In the genomic region with DNA sequence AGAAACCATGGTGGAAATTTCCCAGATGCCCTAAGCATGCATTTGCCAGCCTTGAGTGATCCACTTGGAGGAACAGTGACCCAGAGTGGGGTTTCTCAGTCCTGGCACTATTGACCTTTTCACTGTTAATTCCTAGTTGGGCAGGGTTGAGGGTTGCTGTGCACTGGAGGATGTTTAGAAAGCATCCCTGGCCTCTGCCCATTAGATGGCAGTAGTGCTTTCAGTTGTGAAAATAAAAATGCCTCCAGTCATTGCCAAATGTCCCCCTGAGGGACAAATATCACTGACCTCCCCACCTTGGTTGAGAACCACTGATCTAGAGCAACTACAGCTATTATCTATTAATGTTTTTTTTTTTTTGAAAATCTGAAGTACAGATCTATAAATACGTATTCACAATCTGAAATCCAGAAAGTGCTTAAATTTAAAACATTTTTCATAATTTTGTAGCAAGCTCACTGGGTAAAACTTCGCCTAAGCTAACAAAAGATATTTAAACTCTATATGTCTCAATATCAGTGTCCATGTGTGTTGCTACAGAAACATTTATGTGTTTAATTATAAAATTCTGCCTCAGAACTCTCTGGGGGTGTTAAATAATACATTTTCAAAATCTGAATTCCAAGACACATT, we compare ENCODE assay signal across 8 cellular contexts. TPM values are rescaled to one million over a fixed set of nuclear protein-coding genes. Genes with fewer than 3 reads are reported as not detected.
A peak's percentile ranks its signal among the peaks of the same experiment; 100 is the strongest.
DNase-seq lines count a peak whose midpoint lies in the region; ATAC-seq, FAIRE-seq and TF ChIP-seq lines count a peak whose summit lies in the region.

No MANE protein-coding gene starts in this region.

- no peak overlapping the region for H3K4me2 ChIP-seq in H1 (ENCODE audit: insufficient read depth in 1 of 2, low read depth in 2 of 2, low read length in 2 of 2)
- no peak overlapping the region for H3K4me2 ChIP-seq in neural progenitor cell

- no peak overlapping the region for H2BK12ac ChIP-seq in H1 (ENCODE audit: low read depth, low read length)

- CTCF ChIA-PET in H1 (lab: Charles Lee; ENCODE audit: partially characterized antibody): interaction anchor here (0.7 to 7.3 kb wide), 16 partner anchors 8 to 290 kb away, joined by 3 to 74 read pairs (median 4); no protein-coding TSS in a partner anchor

- H3K9ac ChIP-seq in H1 (replicated peaks in 1 of 4; ENCODE audit: extremely low read depth in 1 of 4, low read depth in 3 of 4, low read length in 3 of 4) (no peak overlapping the region), neural progenitor cell (no peak overlapping the region)

- H4K20me1 ChIP-seq in H1 (replicated peaks in 1 of 2; ENCODE audit: control insufficient read depth in 1 of 2, insufficient read depth in 2 of 2, low read length in 2 of 2) (no peaks in the 10 kb centered on the region), neural progenitor cell (ENCODE audit: low read depth) (no peaks in the 10 kb centered on the region)

- peak; percentile 78 to 81 for TF ChIP-seq RAD21 in H1 (IDR thresholded peaks at IDR 0.05 in 1 of 2, conservative IDR thresholded peaks at IDR 0.05 in 1 of 2; ENCODE audit: low read depth in 2 of 2, low read length in 2 of 2)

- peaks cover 9% of the 10 kb centered on the region for H3K36me3 Mint-ChIP-seq in neural progenitor cell

- no peak overlapping the region for H2BK15ac ChIP-seq in H1 (ENCODE audit: low read length)

- no peak overlapping the region for H3K56ac ChIP-seq in H1 (replicated peaks; ENCODE audit: insufficient read length, low read depth, low read length)

- WGBS in H1 (ENCODE audit: extremely low coverage in 1 of 2, insufficient coverage in 1 of 2, insufficient read length in 1 of 2, insufficient replicate concordance in 2 of 2, low coverage in 1 of 2, low lambda C conversion rate in 2 of 2, missing lambda C conversion rate in 1 of 2), 2 experiments: 74% methylated on average over 2 of the region's 2 CpGs; no CpG with 5 or more reads in 1 of the 2 experiments

- H4K8ac ChIP-seq in H1 (ENCODE audit: extremely low read depth, insufficient read depth, low read length): no peak overlapping the region

- TF ChIP-seq POLR2A in H1 (IDR thresholded peaks at IDR 0.05; ENCODE audit: control extremely low read depth in 1 of 2, low read depth in 2 of 2, low read length in 2 of 2): no peak

- H3K23me2 ChIP-seq in H1 (ENCODE audit: low read depth, low read length): no peaks in the 10 kb centered on the region

- no peak overlapping the region for H3K4me3 Mint-ChIP-seq in neural progenitor cell

- TF ChIP-seq CTCF in H1 (IDR thresholded peaks at IDR 0.05; ENCODE audit: control extremely low read depth in 1 of 3, insufficient read depth in 1 of 3, low read depth in 1 of 3, low read length in 3 of 3): peak; percentile 19 to 71 (median 66)
- peak; percentile 74 for TF ChIP-seq CTCF in neural progenitor cell (IDR thresholded peaks at IDR 0.05)

- H3K4ac ChIP-seq in H1 (replicated peaks; ENCODE audit: insufficient read length, low read depth, low read length): no peak overlapping the region

- TF ChIP-seq EP300 in H1 (IDR thresholded peaks at IDR 0.05; ENCODE audit: borderline replicate concordance in 1 of 2, low read depth in 2 of 2, low read length in 2 of 2): no peak

- H3K27me3 ChIP-seq in H1 (replicated peaks in 1 of 4; ENCODE audit: control insufficient read depth in 3 of 4, extremely low read depth in 1 of 4, insufficient read depth in 3 of 4, low read length in 3 of 4) (no peaks in the 10 kb centered on the region), neural progenitor cell (no peaks in the 10 kb centered on the region)

- no peaks in the 10 kb centered on the region for H3K4me1 Mint-ChIP-seq in neural progenitor cell

- POLR2A ChIA-PET in H1 (lab: Charles Lee; ENCODE audit: partially characterized antibody): no interaction called here

- no peaks in the 10 kb centered on the region for H3K79me1 ChIP-seq in H1 (ENCODE audit: low read depth, low read length)

- no peak overlapping the region for H3K4me3 ChIP-seq in H1 (ENCODE audit: extremely low read depth in 1 of 4, insufficient read depth in 2 of 4, low read depth in 3 of 4, low read length in 4 of 4)
- no peak overlapping the region for H3K4me3 ChIP-seq in neural progenitor cell

- H3K4me1 ChIP-seq in H1 (replicated peaks in 1 of 4; ENCODE audit: control insufficient read depth in 3 of 4, insufficient read depth in 4 of 4, low read length in 3 of 4) (no peaks in the 10 kb centered on the region), neural progenitor cell (no peaks in the 10 kb centered on the region)

- H3K23ac ChIP-seq in H1 (ENCODE audit: insufficient read length): no peak overlapping the region

- no peak overlapping the region for H2BK20ac ChIP-seq in H1 (ENCODE audit: low read length)

- no peak overlapping the region for H4K5ac ChIP-seq in H1 (ENCODE audit: insufficient read length, low read depth, low read length)

- H3K27ac ChIP-seq in H1 (ENCODE audit: low read depth, low read length): no peak overlapping the region
- H3K27ac ChIP-seq in neural progenitor cell: no peak overlapping the region

- no peaks in the 10 kb centered on the region for H3K36me3 ChIP-seq in H1 (ENCODE audit: control insufficient read depth in 2 of 4, insufficient read depth in 4 of 4, low read length in 3 of 4)
- peaks cover 5% of the 10 kb centered on the region for H3K36me3 ChIP-seq in neural progenitor cell

- FAIRE-seq in GM18507 (lab: Jason Lieb, UNC) (peak; percentile 36), H1 (lab: Jason Lieb, UNC) (peak; percentile 91)

- H3F3A ChIP-seq in neural progenitor cell (ENCODE audit: low read depth): no peaks in the 10 kb centered on the region

- H3K27me3 Mint-ChIP-seq in neural progenitor cell (ENCODE audit: insufficient read depth, low read depth): no peaks in the 10 kb centered on the region

- H2BK5ac ChIP-seq in H1 (ENCODE audit: low read depth, low read length): no peak overlapping the region

- H3K9me3 Mint-ChIP-seq in neural progenitor cell: peaks cover 4% of the 10 kb centered on the region

- ATAC-seq in GM18517 (IDR thresholded peaks at IDR 0.05; ENCODE audit: unreplicated experiment) (no peak), GM21825 (IDR thresholded peaks at IDR 0.05; ENCODE audit: unreplicated experiment) (no peak)

- H3K14ac ChIP-seq in H1 (ENCODE audit: insufficient read length): no peak overlapping the region

- H3K18ac ChIP-seq in H1 (ENCODE audit: extremely low read depth, low read length): no peak overlapping the region

- no peak overlapping the region for H2AFZ ChIP-seq in H1 (ENCODE audit: low read length)
- no peak overlapping the region for H2AFZ ChIP-seq in neural progenitor cell (replicated peaks)

- no peak overlapping the region for H3K27ac Mint-ChIP-seq in neural progenitor cell

- no peak overlapping the region for H2BK120ac ChIP-seq in H1 (replicated peaks; ENCODE audit: low read depth, low read length)

- no peak overlapping the region for H4K91ac ChIP-seq in H1 (replicated peaks; ENCODE audit: insufficient read length, low read length)

- no peak overlapping the region for H2AK5ac ChIP-seq in H1 (ENCODE audit: low read depth, low read length)

- H3K79me2 ChIP-seq in H1 (ENCODE audit: control insufficient read depth in 1 of 2, insufficient read depth in 2 of 2, low read length in 2 of 2): no peaks in the 10 kb centered on the region
- H3K79me2 ChIP-seq in neural progenitor cell (ENCODE audit: low read depth): no peaks in the 10 kb centered on the region

- no peaks in the 10 kb centered on the region for H3K9me3 ChIP-seq in H1 (ENCODE audit: insufficient read depth in 2 of 2, low read depth in 1 of 2, low read length in 1 of 2)
- no peaks in the 10 kb centered on the region for H3K9me3 ChIP-seq in neural progenitor cell (ENCODE audit: low read depth)

- DNase-seq in AG20443 (ENCODE audit: low spot score) (peak; percentile 51), GM18507 (ENCODE audit: extremely low spot score, insufficient read length, low read depth) (no peak), OCI-M1 (lab: John Stamatoyannopoulos, UW) (peak; percentile 64), H1 (ENCODE audit: low read depth in 1 of 2, low spot score in 2 of 2) (peak in 1 of 2 experiments; percentile 49), neural progenitor cell (ENCODE audit: low spot score) (peak; percentile 66), NCI-H1048 (lab: John Stamatoyannopoulos, UW) (no peak)

TF ChIP-seq in H1, 55 proteins besides CTCF, POLR2A, EP300 and RAD21:
- no peak for TF ChIP-seq NANOG (IDR thresholded peaks at IDR 0.05; ENCODE audit: insufficient read depth, low read depth, low read length, poor library complexity, severe bottlenecking)
- TF ChIP-seq CEBPB (IDR thresholded peaks at IDR 0.05; ENCODE audit: low read depth, low read length): peak; percentile 37; the same call in 1 of the 2 replicates
TF ChIP-seq in H1: peak in this region for 1.

RNA-seq across cellular contexts. Expression of gene F3, which starts 27.3 kb away (rescaled TPM):
- 6.1 and 8.6 TPM in 2 replicates for total RNA-seq in H1 (2021; fragmentation: NEBNext Ultra II Directional; extraction: Animal tissue kit (Norgen Biotek cat#: 25700))
- polyA plus RNA-seq in H1 (2011; rRNA removed): 2.6 TPM in 2 replicates
- polyA plus RNA-seq in H1 (2011; cell fraction: cytosol; rRNA removed): 2.9 TPM
- 2.4 TPM for polyA plus RNA-seq in H1 (2011; cell fraction: nucleus; rRNA removed)
- polyA plus RNA-seq in H1 (2012, experiment 1 of 2): 3.7 to 6.1 TPM (median 4.2 TPM) in 4 replicates
- 1.00 TPM for polyA plus RNA-seq in H1 (2012, experiment 2 of 2)
- 6.3 TPM for polyA plus RNA-seq in H1 (2013, experiment 1 of 2)
- 7.0 TPM for polyA plus RNA-seq in H1 (2013, experiment 2 of 2)
- 4.7 and 10.4 TPM in 2 replicates for polyA minus RNA-seq in H1 (2011; rRNA and poly(A)+ RNA removed)
- 2.7 TPM for polyA minus RNA-seq in H1 (2011; cell fraction: cytosol; rRNA and poly(A)+ RNA removed)
- 10.0 TPM for polyA minus RNA-seq in H1 (2011; cell fraction: nucleus; rRNA and poly(A)+ RNA removed)
- total RNA-seq in neural progenitor cell (ENCODE audit: low replicate concordance): 2.3 and 6.4 TPM in 2 replicates

Comparison
In these comparisons a context has a peak if more than half of its experiments do, and no peak if none do; other contexts are left out.
1. DNase-seq: peak in AG20443 (single experiment), OCI-M1 (single experiment) and neural progenitor cell (single experiment); none in GM18507 (single experiment) and NCI-H1048 (single experiment).